In the genomic region with DNA sequence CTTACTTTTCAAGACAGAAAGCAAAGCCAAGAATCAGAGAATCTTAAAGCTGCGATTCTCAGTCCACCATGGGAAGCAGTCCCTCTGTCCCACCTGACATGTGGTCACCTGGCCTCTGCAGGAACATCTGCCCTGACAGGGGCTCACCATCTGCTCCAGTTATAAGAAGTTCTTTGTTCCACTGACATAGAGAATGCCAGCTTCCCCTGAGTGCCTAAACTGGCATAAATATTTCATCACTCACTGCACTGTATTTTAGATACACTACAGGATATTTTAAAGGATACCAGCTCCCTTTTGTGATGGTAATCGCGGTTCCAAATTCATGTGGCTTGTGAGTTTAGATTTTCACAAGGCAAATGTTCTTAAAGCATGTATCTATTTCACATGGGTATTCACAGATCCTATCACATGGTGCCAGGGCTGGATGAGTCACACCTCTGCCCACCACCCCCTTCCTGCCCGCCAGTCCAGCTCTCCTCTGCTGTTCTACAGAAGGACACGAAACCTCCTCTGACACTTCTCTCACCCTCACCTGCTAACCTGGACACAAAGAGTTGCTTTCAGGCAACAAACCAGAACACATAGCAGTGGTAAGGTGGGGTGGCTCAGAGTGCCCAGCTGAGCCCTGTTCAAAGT, we compare ENCODE assay signal across 15 cellular contexts.
DNase-seq lines count a peak whose midpoint lies in the region; ATAC-seq and TF ChIP-seq lines count a peak whose summit lies in the region.
"Had no signal": no experiment of that assay in that cellular context is flagged by ENCODE, and none has a peak within 500 bp of the region (broad histone marks: within the 10 kb centered on the region; RNA-seq: fewer than 3 reads in every experiment).

No MANE protein-coding gene starts in this region.

- 93% methylated on average over 5 of the region's 5 CpGs for WGBS in thyroid gland, 2 donors

- intact Hi-C loops in Right ventricle myocardium inferior (cut with DNase I) (loop anchor here (10.0 kb wide), 2 partner anchors 105 to 135 kb away; partner anchors contain the start of gene KCNC1), thyroid gland (cut with DNase I) (no loop called here)

- TF ChIP-seq CTCF in retinal pigment epithelial cell (conservative IDR thresholded peaks at IDR 0.05; ENCODE audit: low read depth, low read length) = no peak
- TF ChIP-seq CTCF in thyroid gland (IDR thresholded peaks at IDR 0.05) = no peak
- no peak for TF ChIP-seq CTCF in GM23338 (conservative IDR thresholded peaks at IDR 0.05; ENCODE audit: low read depth in 2 of 2)

- no peaks in the 10 kb centered on the region for H3K4me1 ChIP-seq in thyroid gland
- no peaks in the 10 kb centered on the region for H3K4me1 ChIP-seq in GM23338 (ENCODE audit: insufficient read depth)

- no peak overlapping the region for H3K4me2 ChIP-seq in GM23338
- H3K4me2 ChIP-seq: hepatocyte had no signal

- no peaks in the 10 kb centered on the region for H3K9me3 ChIP-seq in thyroid gland

- H3K9me2 ChIP-seq in GM23338 (ENCODE audit: insufficient read depth) = no peaks in the 10 kb centered on the region

- no peak overlapping the region for H3K27ac ChIP-seq in thyroid gland
- no peak overlapping the region for H3K27ac ChIP-seq in GM23338 (ENCODE audit: low read depth)
- H3K27ac ChIP-seq: C4-2B, hepatocyte had no signal

- H3K27me3 Mint-ChIP-seq in effector memory CD8-positive, alpha-beta T cell = no peaks in the 10 kb centered on the region
- H3K27me3 Mint-ChIP-seq in GM23338 (ENCODE audit: insufficient read depth, low read depth, poor library complexity) = peaks cover 4% of the 10 kb centered on the region

- peaks cover 4 to 5% of the 10 kb centered on the region in 2 donors for H3K4me1 Mint-ChIP-seq in effector memory CD8-positive, alpha-beta T cell (ENCODE audit: low read depth in 2 of 2)
- peaks cover 5% of the 10 kb centered on the region for H3K4me1 Mint-ChIP-seq in GM23338

- no peak for TF ChIP-seq POLR2A in thyroid gland (IDR thresholded peaks at IDR 0.05)

- H3K27me3 ChIP-seq in thyroid gland = no peaks in the 10 kb centered on the region
- no peaks in the 10 kb centered on the region for H3K27me3 ChIP-seq in GM23338 (ENCODE audit: insufficient read depth)
- H3K27me3 ChIP-seq: hepatocyte had no signal

- H3K4me3 ChIP-seq in retinal pigment epithelial cell (ENCODE audit: low read length) = no peak overlapping the region
- H3K4me3 ChIP-seq in thyroid gland (replicated peaks in 1 of 3) = no peak overlapping the region
- no peak overlapping the region for H3K4me3 ChIP-seq in GM23338
- H3K4me3 ChIP-seq: hepatocyte had no signal

- no peaks in the 10 kb centered on the region for H4K20me1 ChIP-seq in GM23338 (replicated peaks; ENCODE audit: insufficient read depth)

- H3F3A ChIP-seq in GM23338 (replicated peaks; ENCODE audit: low read depth) = no peaks in the 10 kb centered on the region

- H3K36me3 ChIP-seq in thyroid gland (no peaks in the 10 kb centered on the region), GM23338 (ENCODE audit: insufficient read depth) (no peaks in the 10 kb centered on the region)

- H3K27ac Mint-ChIP-seq in effector memory CD8-positive, alpha-beta T cell = peak overlapping the region; percentile 47 to 49
- H3K27ac Mint-ChIP-seq in GM23338 = no peak overlapping the region

- H3K9me3 Mint-ChIP-seq in effector memory CD8-positive, alpha-beta T cell = no peaks in the 10 kb centered on the region
- H3K9me3 Mint-ChIP-seq in GM23338 = no peaks in the 10 kb centered on the region; the same call in 2 of the 3 replicates

- ATAC-seq in effector memory CD8-positive, alpha-beta T cell (replicated peaks) = no peak
- no peak for ATAC-seq in Right ventricle myocardium inferior
- no peak for ATAC-seq in GM23338

- peaks cover 6% of the 10 kb centered on the region for H3K36me3 Mint-ChIP-seq in effector memory CD8-positive, alpha-beta T cell (ENCODE audit: insufficient read depth)
- no peaks in the 10 kb centered on the region for H3K36me3 Mint-ChIP-seq in GM23338 (ENCODE audit: low read depth)

- no peaks in the 10 kb centered on the region for H3K79me2 ChIP-seq in GM23338 (replicated peaks; ENCODE audit: insufficient read depth)
- H3K79me2 ChIP-seq: hepatocyte had no signal

- no peak overlapping the region for H3K4me3 Mint-ChIP-seq in effector memory CD8-positive, alpha-beta T cell
- no peak overlapping the region for H3K4me3 Mint-ChIP-seq in GM23338

- H2AFZ ChIP-seq in GM23338 = no peak overlapping the region
- H2AFZ ChIP-seq: hepatocyte had no signal

- DNase-seq in H4 (ENCODE audit: low spot score) (peak; percentile 87), NCI-H2196 treated with DMSO at 0.1 percent for 48 hours (lab: John Stamatoyannopoulos, UW; ENCODE audit: unreplicated experiment) (peak; percentile 92), retinal pigment epithelial cell (ENCODE audit: low read depth) (peak; percentile 37), Right ventricle myocardium inferior (ENCODE audit: missing footprints) (no peak), thyroid gland (no peak), GM23338 (ENCODE audit: low spot score) (no peak), HPDE6-E6E7 (ENCODE audit: extremely low spot score) (no peak)
- no peak for DNase-seq in effector memory CD8-positive, alpha-beta T cell
- DNase-seq: activated CD4-positive, alpha-beta T cell treated with anti-CD3 and anti-CD28 coated beads for 4 hours; erythroblast; KG1; NCI-H82; Right ventricle myocardium superior had no signal

TF ChIP-seq in GM23338, 12 proteins besides CTCF, POLR2A, EP300 and RAD21 (continues in another document):
- TF ChIP-seq ZNF331 (CRISPR knock-in tag; IDR thresholded peaks at IDR 0.05; ENCODE audit: low read depth) (no peak), EZH2 (IDR thresholded peaks at IDR 0.05; ENCODE audit: low read depth, unreplicated experiment) (no peak), POLR2AphosphoS5 (IDR thresholded peaks at IDR 0.05; ENCODE audit: low read depth) (no peak), ZNF114 (CRISPR knock-in tag; IDR thresholded peaks at IDR 0.05) (no peak), EZH2phosphoT487 (IDR thresholded peaks at IDR 0.05; ENCODE audit: unreplicated experiment) (no peak), NANOG (IDR thresholded peaks at IDR 0.05; ENCODE audit: borderline replicate concordance) (no peak), STAT1 (IDR thresholded peaks at IDR 0.05; ENCODE audit: unreplicated experiment) (no peak)
- TF ChIP-seq, protein P1, sequence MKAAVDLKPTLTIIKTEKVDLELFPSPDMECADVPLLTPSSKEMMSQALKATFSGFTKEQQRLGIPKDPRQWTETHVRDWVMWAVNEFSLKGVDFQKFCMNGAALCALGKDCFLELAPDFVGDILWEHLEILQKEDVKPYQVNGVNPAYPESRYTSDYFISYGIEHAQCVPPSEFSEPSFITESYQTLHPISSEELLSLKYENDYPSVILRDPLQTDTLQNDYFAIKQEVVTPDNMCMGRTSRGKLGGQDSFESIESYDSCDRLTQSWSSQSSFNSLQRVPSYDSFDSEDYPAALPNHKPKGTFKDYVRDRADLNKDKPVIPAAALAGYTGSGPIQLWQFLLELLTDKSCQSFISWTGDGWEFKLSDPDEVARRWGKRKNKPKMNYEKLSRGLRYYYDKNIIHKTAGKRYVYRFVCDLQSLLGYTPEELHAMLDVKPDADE (IDR thresholded peaks at IDR 0.05) = no peak

Comparison
In these comparisons a context has a peak if more than half of its experiments do, and no peak if none do; other contexts are left out.
1. DNase-seq: peak in H4 (single experiment), NCI-H2196 treated with DMSO at 0.1 percent for 48 hours (single experiment) and retinal pigment epithelial cell (single experiment); none in effector memory CD8-positive, alpha-beta T cell (0 of 3), Right ventricle myocardium inferior (single experiment), thyroid gland (0 of 2), GM23338 (single experiment) and HPDE6-E6E7 (single experiment).